Comparison of ENCODE assay signal across 1 cellular context in the genomic region with DNA sequence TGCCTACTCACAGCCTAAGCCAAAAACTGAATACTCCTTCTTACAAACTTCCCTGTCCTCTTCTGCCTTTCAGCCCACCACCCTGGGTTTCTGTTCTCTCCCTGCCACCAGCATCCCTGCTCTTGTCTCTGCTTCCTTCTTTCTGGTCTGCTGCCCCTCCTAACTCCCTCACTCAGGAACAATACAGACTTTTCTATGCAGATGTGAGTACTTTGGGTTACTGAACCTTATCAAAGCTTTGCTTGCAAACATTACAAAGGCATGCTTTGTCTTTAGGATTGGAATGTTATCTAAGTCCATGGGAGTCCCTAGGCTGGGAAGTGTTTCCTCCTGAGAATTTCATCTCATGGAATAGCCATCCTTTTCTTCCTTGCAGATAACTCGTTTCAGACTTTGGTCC.
TF ChIP-seq lines count a peak whose summit lies in the region.

No MANE protein-coding gene starts in this region.

TF ChIP-seq in GM23338, 12 proteins besides CTCF, POLR2A, EP300 and RAD21:
- TF ChIP-seq ZNF462 (CRISPR knock-in tag; IDR thresholded peaks at IDR 0.05) (peak; percentile 89), EZH2phosphoT487 (IDR thresholded peaks at IDR 0.05; ENCODE audit: unreplicated experiment) (no peak), EZH2 (IDR thresholded peaks at IDR 0.05; ENCODE audit: low read depth, unreplicated experiment) (no peak)
TF ChIP-seq in GM23338: peak in this region for 1.
